ENCODE assay signal across 26 cellular contexts in genomic region chr15:66161575-66162118, GRCh38.
DNase-seq lines count a peak whose midpoint lies in the region; ATAC-seq, FAIRE-seq and TF ChIP-seq lines count a peak whose summit lies in the region.
"Had no signal": no experiment of that assay in that cellular context is flagged by ENCODE, and none has a peak within 500 bp of the region (broad histone marks: within the 10 kb centered on the region; RNA-seq: fewer than 3 reads in every experiment).

No MANE protein-coding gene starts in this region.

- POLR2A ChIA-PET in K562 (lab: Yijun Ruan, JAX): interaction anchor here (0.9 kb wide), 1 partner anchor 10 kb away, joined by 4 read pairs; no protein-coding TSS in a partner anchor

- H3K27ac ChIP-seq in SU-DHL-6 (ENCODE audit: low read depth, low read length): peak overlapping the region; percentile 44
- H3K27ac ChIP-seq in K562 (ENCODE audit: extremely low read depth, low read depth, low read length): no peak overlapping the region
- H3K27ac ChIP-seq: A549; BLaER1 treated with 17β-estradiol and CSF1 and Interleukin-3, amounts not matched to agents 10 nM and 100 nM had no signal

- CTCF ChIA-PET in K562 (lab: Yijun Ruan, JAX; ENCODE audit: low intra/inter-chr PET ratio): no interaction called here

- DNase-seq in GM12891 (ENCODE audit: insufficient read length, low spot score) (no peak), MV-4-11 (lab: John Stamatoyannopoulos, UW) (peak; percentile 59), K562 (ENCODE audit: extremely low read depth in 1 of 4, low spot score in 3 of 4) (no peak), kidney glomerular epithelial cell (lab: John Stamatoyannopoulos, UW) (no peak)
- no peak for DNase-seq in activated CD4-positive, alpha-beta T cell treated with anti-CD3 and anti-CD28 coated beads for 1 hour
- DNase-seq: 8988T; ACHN; AML-193; BE2C; CD4-positive, alpha-beta T cell; CD8-positive, alpha-beta memory T cell; DMS 273 treated with DMSO at 0.1 percent for 48 hours; DMS53; EL; GDM1; H9; HFFc6 had no signal

- ATAC-seq in K562 (no peak), GM21576 (IDR thresholded peaks at IDR 0.05; ENCODE audit: unreplicated experiment) (no peak), GM19351 (IDR thresholded peaks at IDR 0.05; ENCODE audit: unreplicated experiment) (no peak)
- ATAC-seq: A549, GM23338, HCT116 had no signal

- no peaks in the 10 kb centered on the region for H3K36me3 ChIP-seq in SU-DHL-6 (ENCODE audit: low read length)
- no peaks in the 10 kb centered on the region for H3K36me3 ChIP-seq in K562 (ENCODE audit: control insufficient read depth, insufficient read depth, low read length)
- H3K36me3 ChIP-seq: BE2C; BLaER1 treated with 17β-estradiol and CSF1 and Interleukin-3, amounts not matched to agents 10 nM and 100 nM had no signal

- FAIRE-seq in GM12891 (lab: Jason Lieb, UNC): peak; percentile 75
- no peak for FAIRE-seq in K562 (lab: Jason Lieb, UNC)
- FAIRE-seq: D721Med, GM12892 had no signal

- H2AFZ ChIP-seq in SU-DHL-6 (ENCODE audit: low read depth, low read length, severe bottlenecking) (no peak overlapping the region), K562 (ENCODE audit: low read depth, low read length) (no peak overlapping the region)
- H2AFZ ChIP-seq: GM23338 had no signal

- no peak for TF ChIP-seq CTCF in SU-DHL-6 (IDR thresholded peaks at IDR 0.05; ENCODE audit: insufficient read depth, low read length, poor library complexity, severe bottlenecking)
- TF ChIP-seq CTCF in K562 (IDR thresholded peaks at IDR 0.05 in 2 of 3, conservative IDR thresholded peaks at IDR 0.05 in 1 of 3; ENCODE audit: insufficient read depth in 2 of 3, low read depth in 1 of 3, low read length in 3 of 3): no peak

- no peak overlapping the region for H3K4me2 ChIP-seq in SU-DHL-6 (ENCODE audit: low read depth, low read length, poor library complexity, severe bottlenecking)
- H3K4me2 ChIP-seq in K562 (ENCODE audit: insufficient read depth, low read length): no peak overlapping the region
- H3K4me2 ChIP-seq: A549; BLaER1 treated with 17β-estradiol and CSF1 and Interleukin-3, amounts not matched to agents 10 nM and 100 nM; GM23338 had no signal

- H3K27me3 ChIP-seq in SU-DHL-6 (ENCODE audit: low read length) (no peaks in the 10 kb centered on the region), K562 (ENCODE audit: control insufficient read depth in 2 of 2, insufficient read depth in 2 of 2, low read length in 2 of 2) (peaks cover 20 to 50% of the 10 kb centered on the region in 2 experiments; a peak in 4 of 5 replicates)
- H3K27me3 ChIP-seq: BE2C; BLaER1 treated with 17β-estradiol and CSF1 and Interleukin-3, amounts not matched to agents 10 nM and 100 nM had no signal

- 0% methylated on average over 5 of the region's 5 CpGs for WGBS in K562 (ENCODE audit: insufficient coverage, low coverage, missing lambda C conversion rate)

- intact Hi-C loops in K562 (cut with micrococcal nuclease): no loop called here

- TF ChIP-seq POLR2A in GM12891 (IDR thresholded peaks at IDR 0.05; ENCODE audit: low read depth, low read length) (no peak), K562 (conservative IDR thresholded peaks at IDR 0.05) (no peak)

- no peaks in the 10 kb centered on the region for H4K20me1 ChIP-seq in SU-DHL-6 (ENCODE audit: low read depth, low read length)
- H4K20me1 ChIP-seq in K562 (replicated peaks; ENCODE audit: control insufficient read depth, insufficient read depth, low read length): no peaks in the 10 kb centered on the region; the same call in 1 of the 2 replicates
- H4K20me1 ChIP-seq: BLaER1 treated with 17β-estradiol and CSF1 and Interleukin-3, amounts not matched to agents 10 nM and 100 nM had no signal

- H3K9me2 ChIP-seq in SU-DHL-6 (replicated peaks; ENCODE audit: insufficient read depth, low read length): no peaks in the 10 kb centered on the region

- H3F3A ChIP-seq in SU-DHL-6 (ENCODE audit: insufficient read depth): peaks cover 8% of the 10 kb centered on the region

- in situ Hi-C loops in K562 (cut with MboI): no loop called here

- no peak overlapping the region for H3K4me3 ChIP-seq in SU-DHL-6 (ENCODE audit: insufficient read depth, low read length, poor library complexity, severe bottlenecking)
- H3K4me3 ChIP-seq in K562: no peak overlapping the region
- H3K4me3 ChIP-seq: A549; BLaER1 treated with 17β-estradiol and CSF1 and Interleukin-3, amounts not matched to agents 10 nM and 100 nM; GM23338 had no signal

- no peaks in the 10 kb centered on the region for H3K4me1 ChIP-seq in K562 (replicated peaks in 1 of 2; ENCODE audit: control insufficient read depth in 2 of 2, insufficient read depth in 2 of 2, low read length in 2 of 2)
- H3K4me1 ChIP-seq: A549 had no signal

- no peak for TF ChIP-seq RAD21 in K562 (CRISPR knock-in tag; conservative IDR thresholded peaks at IDR 0.05 in 1 of 2, IDR thresholded peaks at IDR 0.05 in 1 of 2)

- H3K79me2 ChIP-seq in SU-DHL-6 (ENCODE audit: insufficient read depth, low read length) (no peaks in the 10 kb centered on the region), K562 (ENCODE audit: control insufficient read depth, insufficient read depth, low read length) (no peaks in the 10 kb centered on the region)

- peak overlapping the region; percentile 7; the same call in 1 of the 2 replicates for H3K9ac ChIP-seq in SU-DHL-6 (ENCODE audit: low read length)
- H3K9ac ChIP-seq in K562 (ENCODE audit: insufficient read depth in 1 of 2, low read depth in 2 of 2, low read length in 2 of 2): no peak overlapping the region
- H3K9ac ChIP-seq: BLaER1 treated with 17β-estradiol and CSF1 and Interleukin-3, amounts not matched to agents 10 nM and 100 nM had no signal

- H3K9me1 ChIP-seq in K562 (ENCODE audit: control insufficient read depth, insufficient read depth, low read length): no peaks in the 10 kb centered on the region

- BruUV-seq in K562 (replicated peaks; lab: Mats Ljungman, UMichigan): no TSS peak

- no peak for TF ChIP-seq EP300 in K562 (IDR thresholded peaks at IDR 0.05; ENCODE audit: low read length)

- H3K9me3 ChIP-seq in SU-DHL-6 (ENCODE audit: insufficient read depth, low read length): no peaks in the 10 kb centered on the region
- no peaks in the 10 kb centered on the region for H3K9me3 ChIP-seq in K562 (replicated peaks; ENCODE audit: control insufficient read depth, insufficient read depth, low read depth, low read length)
- H3K9me3 ChIP-seq: A549; BE2C; BLaER1 treated with 17β-estradiol and CSF1 and Interleukin-3, amounts not matched to agents 10 nM and 100 nM had no signal

TF ChIP-seq in GM12891, 5 proteins besides CTCF, POLR2A, EP300 and RAD21:
- TF ChIP-seq POU2F2 (IDR thresholded peaks at IDR 0.05; ENCODE audit: low read depth, low read length) (no peak), SPI1 (IDR thresholded peaks at IDR 0.05; ENCODE audit: low read depth, low read length) (peak; percentile 75)

TF ChIP-seq in K562, 482 proteins besides CTCF, POLR2A, EP300 and RAD21:
- TF ChIP-seq USF2 (CRISPR knock-in tag; IDR thresholded peaks at IDR 0.05) (no peak), TFAM (CRISPR knock-in tag; conservative IDR thresholded peaks at IDR 0.05) (no peak), ZNF785 (CRISPR knock-in tag; IDR thresholded peaks at IDR 0.05) (no peak), ZKSCAN1 (IDR thresholded peaks at IDR 0.05; ENCODE audit: low read depth, low read length) (0 out of 2 replicates have a peak, but pooled peaks have one; percentile 18)
TF ChIP-seq in K562: peak in this region for 1.
